32 cellular contexts compared by ENCODE assay signal in the genomic region with DNA sequence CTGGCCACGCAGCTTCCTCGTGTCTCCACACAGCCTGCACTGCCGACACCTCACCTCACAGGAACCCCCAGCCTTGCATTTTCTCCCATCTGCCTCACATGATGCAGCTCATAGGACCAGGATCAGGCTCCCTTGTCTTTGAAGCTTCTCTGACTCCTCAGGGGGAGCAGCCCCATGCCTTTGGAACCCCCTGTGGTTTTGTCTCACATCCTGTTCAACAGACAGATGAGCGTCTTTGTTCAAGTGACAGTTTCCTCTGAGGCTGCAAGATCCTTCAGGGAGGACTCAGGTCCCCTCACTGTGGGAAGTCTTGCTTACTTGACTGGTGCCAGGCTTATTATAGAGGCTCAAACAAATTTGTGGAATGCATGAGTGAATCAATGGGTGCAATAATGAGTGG.
A peak's percentile ranks its signal among the peaks of the same experiment; 100 is the strongest.
DNase-seq lines count a peak whose midpoint lies in the region; ATAC-seq, FAIRE-seq and TF ChIP-seq lines count a peak whose summit lies in the region.
"Had no signal": no experiment of that assay in that cellular context is flagged by ENCODE, and none has a peak within 500 bp of the region (broad histone marks: within the 10 kb centered on the region; RNA-seq: fewer than 3 reads in every experiment).

No MANE protein-coding gene starts in this region.

- TF ChIP-seq EP300 in H1 (IDR thresholded peaks at IDR 0.05; ENCODE audit: borderline replicate concordance in 1 of 2, low read depth in 2 of 2, low read length in 2 of 2), result no peak

- H3K9me2 ChIP-seq in DOHH2 (replicated peaks; ENCODE audit: control insufficient read depth, low read length) (no peaks in the 10 kb centered on the region; the same call in 1 of the 2 replicates), Loucy (replicated peaks; ENCODE audit: low read depth, low read length) (no peaks in the 10 kb centered on the region)

- no peak overlapping the region for H2BK20ac ChIP-seq in H1 (ENCODE audit: low read length)

- H4K20me1 ChIP-seq in DOHH2 (ENCODE audit: control insufficient read depth, insufficient read depth, low read depth, low read length) (no peaks in the 10 kb centered on the region), Loucy (ENCODE audit: insufficient read depth, low read length, poor library complexity, severe bottlenecking) (no peaks in the 10 kb centered on the region), H1 (replicated peaks in 1 of 2; ENCODE audit: control insufficient read depth in 1 of 2, insufficient read depth in 2 of 2, low read length in 2 of 2) (no peaks in the 10 kb centered on the region)

- no peaks in the 10 kb centered on the region; the same call in 1 of the 2 replicates for H3K23me2 ChIP-seq in H1 (ENCODE audit: low read depth, low read length)

- H3K79me1 ChIP-seq in H1 (ENCODE audit: low read depth, low read length), result no peaks in the 10 kb centered on the region

- H3K4me1 ChIP-seq in DOHH2 (ENCODE audit: control insufficient read depth, low read length), result peaks cover 26% of the 10 kb centered on the region
- peaks cover 23% of the 10 kb centered on the region for H3K4me1 ChIP-seq in Loucy (ENCODE audit: insufficient read depth, low read length, poor library complexity, severe bottlenecking)
- peaks cover 0 to 2% (median 0%) of the 10 kb centered on the region in 4 experiments; a peak in 1 of 7 replicates for H3K4me1 ChIP-seq in H1 (replicated peaks in 1 of 4; ENCODE audit: control insufficient read depth in 3 of 4, insufficient read depth in 4 of 4, low read length in 3 of 4)
- no peaks in the 10 kb centered on the region for H3K4me1 ChIP-seq in parathyroid adenoma
- H3K4me1 ChIP-seq: gastrocnemius medialis, Peyer's patch, right lobe of liver, spleen, testis had no signal

- H4K8ac ChIP-seq in H1 (ENCODE audit: extremely low read depth, insufficient read depth, low read length), result peak overlapping the region; percentile 29; the same call in 1 of the 2 replicates

- no peak overlapping the region for H3K23ac ChIP-seq in H1 (ENCODE audit: insufficient read length)

- H3K36me3 ChIP-seq in DOHH2 (ENCODE audit: control insufficient read depth, low read length), result no peaks in the 10 kb centered on the region
- H3K36me3 ChIP-seq in Loucy (ENCODE audit: insufficient read depth, low read length), result no peaks in the 10 kb centered on the region
- H3K36me3 ChIP-seq in H1 (ENCODE audit: control insufficient read depth in 2 of 4, insufficient read depth in 4 of 4, low read length in 3 of 4), result no peaks in the 10 kb centered on the region
- no peaks in the 10 kb centered on the region for H3K36me3 ChIP-seq in parathyroid adenoma (ENCODE audit: control insufficient read depth, insufficient read depth, low read length)
- H3K36me3 ChIP-seq: gastrocnemius medialis, Peyer's patch, right lobe of liver, spleen had no signal

- H2BK12ac ChIP-seq in H1 (ENCODE audit: low read depth, low read length), result no peak overlapping the region

- no peaks in the 10 kb centered on the region for H3K27me3 ChIP-seq in DOHH2 (ENCODE audit: control insufficient read depth, low read length)
- no peaks in the 10 kb centered on the region for H3K27me3 ChIP-seq in Loucy (ENCODE audit: insufficient read depth, low read length, poor library complexity, severe bottlenecking)
- H3K27me3 ChIP-seq in H1 (replicated peaks in 1 of 4; ENCODE audit: control insufficient read depth in 3 of 4, extremely low read depth in 1 of 4, insufficient read depth in 3 of 4, low read length in 3 of 4), result no peaks in the 10 kb centered on the region
- no peaks in the 10 kb centered on the region for H3K27me3 ChIP-seq in parathyroid adenoma (ENCODE audit: control insufficient read depth, insufficient read depth, low read length)
- H3K27me3 ChIP-seq: gastrocnemius medialis, hepatocyte, Peyer's patch, right lobe of liver, spleen, testis had no signal

- no peak for DNase-seq in H1 (ENCODE audit: low read depth in 1 of 2, low spot score in 2 of 2)
- no peak for DNase-seq in left lobe of liver (ENCODE audit: low spot score)
- DNase-seq in NCI-H146 treated with DMSO at 0.1 percent for 48 hours (lab: John Stamatoyannopoulos, UW; ENCODE audit: unreplicated experiment), result no peak
- DNase-seq: activated CD4-positive, alpha-beta T cell treated with anti-CD3 and anti-CD28 coated beads for 4 hours; activated effector memory CD4-positive, alpha-beta T cell treated with anti-CD3 and anti-CD28 coated beads, Interleukin-2, amount 50 U/mL, for 16 hours; activated naive CD8-positive, alpha-beta T cell treated with anti-CD3 and anti-CD28 coated beads, Interleukin-2, amount 10 ng/mL, durations not matched to agents 7 days and 5 days; activated T-cell treated with anti-CD3 and anti-CD28 coated beads, Interleukin-2, amount 50 U/mL, for 24 hours; aorta; CD8-positive, alpha-beta memory T cell; gastrocnemius medialis; GDM1; GOT3; HFFc6; KBM-7; MM.1S; NCI-H1436 treated with DMSO at 0.1 percent for 48 hours; NCI-H2107; NCI-H345; Peyer's patch; posterior cingulate gyrus; right lobe of liver; SHP77 treated with DMSO at 0.1 percent for 48 hours; spleen; stimulated activated CD4-positive, alpha-beta T cell treated with anti-CD3 and anti-CD28 coated beads, Interleukin-2, amount 100 ng/mL, for 24 hours; testis had no signal

- H3K4me3 ChIP-seq in DOHH2 (ENCODE audit: low read length), result peak overlapping the region; percentile 40
- peak overlapping the region; percentile 51 for H3K4me3 ChIP-seq in Loucy (ENCODE audit: low read length, poor library complexity, severe bottlenecking)
- no peak overlapping the region for H3K4me3 ChIP-seq in H1 (ENCODE audit: extremely low read depth in 1 of 4, insufficient read depth in 2 of 4, low read depth in 3 of 4, low read length in 4 of 4)
- H3K4me3 ChIP-seq in parathyroid adenoma (ENCODE audit: low read depth, low read length), result no peak overlapping the region
- H3K4me3 ChIP-seq: gastrocnemius medialis, hepatocyte, Peyer's patch, right lobe of liver, spleen, testis had no signal

- TF ChIP-seq RAD21 in H1 (IDR thresholded peaks at IDR 0.05 in 1 of 2, conservative IDR thresholded peaks at IDR 0.05 in 1 of 2; ENCODE audit: low read depth in 2 of 2, low read length in 2 of 2), result no peak

- POLR2A ChIA-PET in H1 (lab: Charles Lee; ENCODE audit: partially characterized antibody), result no interaction called here

- no peak overlapping the region for H3K27ac ChIP-seq in DOHH2 (ENCODE audit: low read depth, low read length)
- H3K27ac ChIP-seq in H1 (ENCODE audit: low read depth, low read length), result no peak overlapping the region
- H3K27ac ChIP-seq in parathyroid adenoma, result no peak overlapping the region
- H3K27ac ChIP-seq: gastrocnemius medialis, hepatocyte, Peyer's patch, right lobe of liver, spleen, testis, VCaP had no signal

- no peak overlapping the region for H3K14ac ChIP-seq in H1 (ENCODE audit: insufficient read length)

- H3K56ac ChIP-seq in H1 (replicated peaks; ENCODE audit: insufficient read length, low read depth, low read length), result no peak overlapping the region

- H3K4ac ChIP-seq in H1 (replicated peaks; ENCODE audit: insufficient read length, low read depth, low read length), result no peak overlapping the region

- H3K9ac ChIP-seq in Loucy (ENCODE audit: low read depth, low read length, poor library complexity, severe bottlenecking) (no peak overlapping the region), H1 (replicated peaks in 1 of 4; ENCODE audit: extremely low read depth in 1 of 4, low read depth in 3 of 4, low read length in 3 of 4) (no peak overlapping the region), parathyroid adenoma (no peak overlapping the region)

- H3K79me2 ChIP-seq in DOHH2 (ENCODE audit: control insufficient read depth, low read length), result no peaks in the 10 kb centered on the region
- no peaks in the 10 kb centered on the region for H3K79me2 ChIP-seq in Loucy (ENCODE audit: insufficient read depth, low read length)
- no peaks in the 10 kb centered on the region for H3K79me2 ChIP-seq in H1 (ENCODE audit: control insufficient read depth in 1 of 2, insufficient read depth in 2 of 2, low read length in 2 of 2)
- H3K79me2 ChIP-seq in parathyroid adenoma, result no peaks in the 10 kb centered on the region
- H3K79me2 ChIP-seq: hepatocyte had no signal

- no peak overlapping the region for H2AK5ac ChIP-seq in H1 (ENCODE audit: low read depth, low read length)

- no peak overlapping the region for H4K5ac ChIP-seq in H1 (ENCODE audit: insufficient read length, low read depth, low read length)

- ATAC-seq in left lobe of liver (no peak), GM18505 (IDR thresholded peaks at IDR 0.05; ENCODE audit: unreplicated experiment) (no peak)
- ATAC-seq: gastrocnemius medialis, right lobe of liver had no signal

- H3K9me3 ChIP-seq in DOHH2 (ENCODE audit: control insufficient read depth, insufficient read depth, low read length), result no peaks in the 10 kb centered on the region
- no peaks in the 10 kb centered on the region for H3K9me3 ChIP-seq in Loucy (ENCODE audit: insufficient read depth, low read depth, low read length)
- no peaks in the 10 kb centered on the region for H3K9me3 ChIP-seq in H1 (ENCODE audit: insufficient read depth in 2 of 2, low read depth in 1 of 2, low read length in 1 of 2)
- no peaks in the 10 kb centered on the region for H3K9me3 ChIP-seq in parathyroid adenoma (ENCODE audit: control insufficient read depth, low read length)
- H3K9me3 ChIP-seq: gastrocnemius medialis, Peyer's patch, right lobe of liver, spleen, testis had no signal

- peak overlapping the region; percentile 60 for H3K4me2 ChIP-seq in DOHH2 (ENCODE audit: low read length)
- H3K4me2 ChIP-seq in Loucy (ENCODE audit: low read depth, low read length, poor library complexity, severe bottlenecking), result peak overlapping the region; percentile 60
- no peak overlapping the region for H3K4me2 ChIP-seq in H1 (ENCODE audit: insufficient read depth in 1 of 2, low read depth in 2 of 2, low read length in 2 of 2)
- no peak overlapping the region for H3K4me2 ChIP-seq in parathyroid adenoma (ENCODE audit: low read length)
- H3K4me2 ChIP-seq: hepatocyte had no signal

- H2AFZ ChIP-seq in Loucy (ENCODE audit: low read length) (peak overlapping the region; percentile 60; the same call in 1 of the 2 replicates), H1 (ENCODE audit: low read length) (no peak overlapping the region), parathyroid adenoma (peak overlapping the region; percentile 34)
- H2AFZ ChIP-seq: hepatocyte had no signal

- FAIRE-seq in H1 (lab: Jason Lieb, UNC), result no peak
- FAIRE-seq: endothelial cell of umbilical vein had no signal

- no peak overlapping the region for H2BK15ac ChIP-seq in H1 (ENCODE audit: low read length)

- WGBS in H1 (ENCODE audit: extremely low coverage in 1 of 2, insufficient coverage in 1 of 2, insufficient read length in 1 of 2, insufficient replicate concordance in 2 of 2, low coverage in 1 of 2, low lambda C conversion rate in 2 of 2, missing lambda C conversion rate in 1 of 2), 2 experiments, result 91% methylated on average over 4 of the region's 4 CpGs; no CpG with 5 or more reads in 1 of the 2 experiments

- no peak overlapping the region for H4K91ac ChIP-seq in H1 (replicated peaks; ENCODE audit: insufficient read length, low read length)

- H2BK5ac ChIP-seq in H1 (ENCODE audit: low read depth, low read length), result no peak overlapping the region

- no peaks in the 10 kb centered on the region for H3F3A ChIP-seq in DOHH2 (ENCODE audit: control insufficient read depth, insufficient read depth)
- no peaks in the 10 kb centered on the region for H3F3A ChIP-seq in Loucy (ENCODE audit: low read depth)

- TF ChIP-seq CTCF in DOHH2 (IDR thresholded peaks at IDR 0.05; ENCODE audit: low read depth, low read length, poor library complexity, severe bottlenecking) (no peak), Loucy (conservative IDR thresholded peaks at IDR 0.05; ENCODE audit: low read length) (no peak), H1 (IDR thresholded peaks at IDR 0.05; ENCODE audit: control extremely low read depth in 1 of 3, insufficient read depth in 1 of 3, low read depth in 1 of 3, low read length in 3 of 3) (no peak), parathyroid adenoma (IDR thresholded peaks at IDR 0.05) (no peak)

- H2BK120ac ChIP-seq in H1 (replicated peaks; ENCODE audit: low read depth, low read length), result no peak overlapping the region

- CTCF ChIA-PET in H1 (lab: Charles Lee; ENCODE audit: partially characterized antibody), result interaction anchor here (0.9 to 2.0 kb wide), 4 partner anchors 10 to 305 kb away, joined by 3 to 11 read pairs (median 6); no protein-coding TSS in a partner anchor

- no peak overlapping the region for H3K18ac ChIP-seq in H1 (ENCODE audit: extremely low read depth, low read length)

- TF ChIP-seq POLR2A in H1 (IDR thresholded peaks at IDR 0.05; ENCODE audit: control extremely low read depth in 1 of 2, low read depth in 2 of 2, low read length in 2 of 2) (no peak), GM18505 (IDR thresholded peaks at IDR 0.05; ENCODE audit: borderline replicate concordance, extremely low read depth, insufficient read depth, insufficient read length) (no peak)

Comparison
In these comparisons a context has a peak if more than half of its experiments do, and no peak if none do; other contexts are left out.
1. H3K4me2 ChIP-seq: peak in DOHH2 (single experiment) and Loucy (single experiment); none in H1 (0 of 2) and parathyroid adenoma (single experiment).
2. H3K4me3 ChIP-seq: peak in DOHH2 (single experiment) and Loucy (single experiment); none in H1 (0 of 4) and parathyroid adenoma (single experiment).